26 cellular contexts compared by ENCODE assay signal in genomic region chr6:51024126-51024525, GRCh38.
"Had no signal": no experiment of that assay in that cellular context is flagged by ENCODE, and none has a peak within 500 bp of the region (broad histone marks: within the 10 kb centered on the region; RNA-seq: fewer than 3 reads in every experiment).

No MANE protein-coding gene starts in this region.

- H3K36me3 ChIP-seq: esophagus muscularis mucosa, lower lobe of right lung, ovary, right lobe of liver, suprapubic skin, transverse colon, vagina had no signal

- H3K4me1 ChIP-seq: esophagus muscularis mucosa, lower lobe of right lung, psoas muscle, right lobe of liver, suprapubic skin, transverse colon, vagina had no signal

- H3K4me3 ChIP-seq: dorsolateral prefrontal cortex, esophagus muscularis mucosa, lower lobe of right lung, ovary, psoas muscle, right lobe of liver, suprapubic skin, transverse colon, vagina had no signal

- H3K9me3 ChIP-seq: esophagus muscularis mucosa, lower lobe of right lung, ovary, psoas muscle, right lobe of liver, suprapubic skin, transverse colon, vagina had no signal

- H3K27ac ChIP-seq: dorsolateral prefrontal cortex, esophagus muscularis mucosa, lower lobe of right lung, ovary, psoas muscle, right lobe of liver, suprapubic skin, transverse colon, vagina had no signal

- FAIRE-seq: small intestine had no signal

- ATAC-seq: left colon; left ventricle myocardium superior; lower lobe of right lung; natural killer cell; psoas muscle; right lobe of liver; stimulated activated naive CD8-positive, alpha-beta T cell treated with anti-CD3 and anti-CD28 coated beads, Interleukin-15, amount 100 ng/mL, for 72 hours had no signal

- DNase-seq: cerebellar nuclear complex; cortex of kidney; dorsolateral prefrontal cortex; effector CD4-positive, alpha-beta T cell; foreskin melanocyte; left colon; left ventricle myocardium superior; lower lobe of right lung; natural killer cell; occipital lobe; ovary; posterior cingulate gyrus; retina; right lobe of liver; small intestine; stimulated activated CD4-positive, alpha-beta T cell treated with anti-CD3 and anti-CD28 coated beads, Interleukin-12 subunit alpha, Interleukin-12 subunit beta, amount 100 ng/mL, for 4 hours; stimulated activated CD4-positive, alpha-beta T cell treated with anti-CD3 and anti-CD28 coated beads, Interleukin-1b, Interleukin-23, amount 100 ng/mL, for 48 hours; stimulated activated CD4-positive, alpha-beta T cell treated with anti-CD3 and anti-CD28 coated beads, Interleukin-4, amount 100 ng/mL, for 1 hour; stimulated activated CD8-positive, alpha-beta memory T cell treated with anti-CD3 and anti-CD28 coated beads, Interleukin-4, amount 100 ng/mL, for 48 hours; stimulated activated naive CD4-positive, alpha-beta T cell; stimulated activated naive CD8-positive, alpha-beta T cell treated with anti-CD3 and anti-CD28 coated beads, Interleukin-15, amount 100 ng/mL, for 72 hours; transverse colon had no signal

- H3K27me3 ChIP-seq: esophagus muscularis mucosa, ovary, right lobe of liver, suprapubic skin, transverse colon, vagina had no signal
